Comparison of ENCODE assay signal across 1 cellular context in genomic region chr15:63483521-63484371, GRCh38.
TF ChIP-seq lines count a peak whose summit lies in the region.

No MANE protein-coding gene starts in this region.

TF ChIP-seq in HepG2, 621 proteins besides CTCF, POLR2A, EP300 and RAD21:
- TF ChIP-seq ZMYM2 (CRISPR knock-in tag; IDR thresholded peaks at IDR 0.05) = 0 out of 2 replicates have a peak, but pooled peaks have one; percentile 29
- no peak for TF ChIP-seq ZNF703 (CRISPR knock-in tag; IDR thresholded peaks at IDR 0.05; ENCODE audit: borderline replicate concordance)
- TF ChIP-seq SOX13 (IDR thresholded peaks at IDR 0.05) = no peak
- peak in 1 of 2 experiments; percentile 32; a peak in 1 of 4 replicates for TF ChIP-seq SOX13 (CRISPR knock-in tag; conservative IDR thresholded peaks at IDR 0.05 in 1 of 2, IDR thresholded peaks at IDR 0.05 in 1 of 2)
- TF ChIP-seq RARA (CRISPR knock-in tag; IDR thresholded peaks at IDR 0.05) = 0 out of 2 replicates have a peak, but pooled peaks have one; percentile 23
- peak; percentile 75 for TF ChIP-seq CEBPB (IDR thresholded peaks at IDR 0.05; ENCODE audit: borderline replicate concordance, low read depth, low read length)
- TF ChIP-seq CCAR2 (optimal IDR thresholded peaks at IDR 0.05; ENCODE audit: low read depth, low read length) = no peak
TF ChIP-seq in HepG2: peak in this region for 4.
